Comparison of ENCODE assay signal across 13 cellular contexts in the genomic region with DNA sequence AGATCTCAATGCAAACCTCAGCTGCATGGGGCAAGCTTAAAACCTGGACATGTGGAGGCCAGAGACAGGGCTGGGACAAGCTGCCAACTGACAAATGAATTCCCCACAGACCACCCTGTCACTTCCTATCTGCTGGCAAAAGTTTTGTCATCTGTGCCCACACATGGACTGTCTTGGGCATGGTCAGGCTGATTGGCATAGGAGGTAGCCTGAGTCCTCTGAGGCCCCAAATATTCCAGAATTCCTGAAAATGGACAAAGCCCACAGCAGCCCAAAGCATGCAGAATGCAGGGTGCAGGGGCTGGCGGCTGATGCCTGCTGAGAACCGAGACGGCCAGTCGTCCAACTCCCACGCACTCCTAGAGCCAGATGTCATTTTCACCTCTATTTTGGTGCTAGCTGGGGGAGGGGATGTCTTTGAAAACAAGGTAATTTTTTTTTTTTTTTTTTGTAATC.
DNase-seq lines count a peak whose midpoint lies in the region; ATAC-seq and TF ChIP-seq lines count a peak whose summit lies in the region.
"Had no signal": no experiment of that assay in that cellular context is flagged by ENCODE, and none has a peak within 500 bp of the region (broad histone marks: within the 10 kb centered on the region; RNA-seq: fewer than 3 reads in every experiment).

No MANE protein-coding gene starts in this region.

- POLR2A ChIA-PET in PC-3 (lab: Charles Lee; ENCODE audit: unreplicated experiment) = no interaction called here

- TF ChIP-seq CTCF in PC-3 (conservative IDR thresholded peaks at IDR 0.05; ENCODE audit: low read depth, low read length) = no peak

- CTCF ChIA-PET in PC-3 (lab: Charles Lee) = no interaction called here

- DNase-seq in NCI-H524 (lab: John Stamatoyannopoulos, UW) (peak; percentile 14 to 22), NCI-H524 treated with DMSO at 0.1 percent for 48 hours (lab: John Stamatoyannopoulos, UW) (no peak), OCI-M1 (lab: John Stamatoyannopoulos, UW) (peak; percentile 12), PC-3 (no peak), activated gamma-delta T cell (lab: John Stamatoyannopoulos, UW) (no peak)
- no peak for DNase-seq in activated naive CD4-positive, alpha-beta T cell treated with anti-CD3 and anti-CD28 coated beads, Interleukin-2, amount 50 U/mL, for 16 hours
- no peak for DNase-seq in stimulated activated CD4-positive, alpha-beta T cell treated with anti-CD3 and anti-CD28 coated beads, Interleukin-4, amount 100 ng/mL, for 4 hours
- DNase-seq: activated CD4-positive, alpha-beta T cell treated with anti-CD3 and anti-CD28 coated beads for 4 hours; DMS79; NCI-H510A had no signal

- no peaks in the 10 kb centered on the region for H3F3A ChIP-seq in PC-3 (ENCODE audit: low read length, unreplicated experiment)

- H3K79me2 ChIP-seq in PC-3 (ENCODE audit: low read length) = no peaks in the 10 kb centered on the region

- peak; percentile 70 for ATAC-seq in HG02870 (IDR thresholded peaks at IDR 0.05; ENCODE audit: unreplicated experiment)
- ATAC-seq in PC-3 = no peak
- ATAC-seq: A549 had no signal

- peaks cover 10% of the 10 kb centered on the region for H3K4me1 ChIP-seq in PC-3 (ENCODE audit: insufficient read depth, low read length)

- intact Hi-C loops in PC-3 (cut with micrococcal nuclease) = no loop called here

- H4K20me1 ChIP-seq in PC-3 (ENCODE audit: low read length) = no peaks in the 10 kb centered on the region

- no peak overlapping the region for H3K9ac ChIP-seq in PC-3 (ENCODE audit: low read length)

- no peak overlapping the region for H3K4me2 ChIP-seq in PC-3 (ENCODE audit: low read length)
- H3K4me2 ChIP-seq: A549 had no signal

- BruUV-seq in PC-3 (replicated peaks; lab: Mats Ljungman, UMichigan) = no TSS peak

- H2AFZ ChIP-seq in PC-3 (ENCODE audit: low read length) = no peak overlapping the region

- H3K27me3 ChIP-seq in PC-3 (ENCODE audit: low read length) = no peaks in the 10 kb centered on the region
- H3K27me3 ChIP-seq: SJSA1 had no signal

- no peak overlapping the region for H3K27ac ChIP-seq in PC-3 (ENCODE audit: low read length)
- H3K27ac ChIP-seq: A549, SJSA1 had no signal

- H3K9me2 ChIP-seq in PC-3 (replicated peaks; ENCODE audit: low read length) = no peaks in the 10 kb centered on the region

- H3K9me3 ChIP-seq in PC-3 (ENCODE audit: low read length) = no peaks in the 10 kb centered on the region
- H3K9me3 ChIP-seq: A549, SJSA1 had no signal

- H3K4me3 ChIP-seq in PC-3 (ENCODE audit: low read length) = no peak overlapping the region
- H3K4me3 ChIP-seq: A549, SJSA1 had no signal

- no peaks in the 10 kb centered on the region for H3K36me3 ChIP-seq in PC-3 (ENCODE audit: low read depth, low read length)
- H3K36me3 ChIP-seq: SJSA1 had no signal

Comparison
In these comparisons a context has a peak if more than half of its experiments do, and no peak if none do; other contexts are left out.
1. DNase-seq: peak in NCI-H524 (2 of 2) and OCI-M1 (single experiment); none in NCI-H524 treated with DMSO at 0.1 percent for 48 hours (single experiment), PC-3 (single experiment), activated gamma-delta T cell (single experiment), activated naive CD4-positive, alpha-beta T cell treated with anti-CD3 and anti-CD28 coated beads, Interleukin-2, amount 50 U/mL, for 16 hours (single experiment) and stimulated activated CD4-positive, alpha-beta T cell treated with anti-CD3 and anti-CD28 coated beads, Interleukin-4, amount 100 ng/mL, for 4 hours (0 of 2).